20 cellular contexts compared by ENCODE assay signal in genomic region chr2:23703037-23703582, GRCh38.
"Had no signal": no experiment of that assay in that cellular context is flagged by ENCODE, and none has a peak within 500 bp of the region (broad histone marks: within the 10 kb centered on the region; RNA-seq: fewer than 3 reads in every experiment).

No MANE protein-coding gene starts in this region.

- ATAC-seq: activated CD4-positive, alpha-beta T cell treated with anti-CD3 and anti-CD28 coated beads for 36 hours; naive thymus-derived CD8-positive, alpha-beta T cell had no signal

- H3K27ac Mint-ChIP-seq: activated CD4-positive, alpha-beta T cell treated with anti-CD3 and anti-CD28 coated beads for 36 hours; naive thymus-derived CD8-positive, alpha-beta T cell; stimulated activated naive CD8-positive, alpha-beta T cell treated with anti-CD3 and anti-CD28 coated beads, Interleukin-15, Interleukin-2, amounts not matched to agents 100 ng/mL and 50 ng/mL, for 24 hours; WTC11 had no signal

- H3K4me3 Mint-ChIP-seq: activated CD4-positive, alpha-beta T cell treated with anti-CD3 and anti-CD28 coated beads for 36 hours; naive thymus-derived CD8-positive, alpha-beta T cell; stimulated activated naive CD8-positive, alpha-beta T cell treated with anti-CD3 and anti-CD28 coated beads, Interleukin-15, Interleukin-2, amounts not matched to agents 100 ng/mL and 50 ng/mL, for 24 hours; WTC11 had no signal

- FAIRE-seq: frontal cortex, TTC549 had no signal

- H3K4me3 ChIP-seq: colonic mucosa, prostate gland, skin epidermis, tibial nerve, uterus had no signal

- H3K4me1 ChIP-seq: colonic mucosa, prostate gland, uterus had no signal

- H3K27ac ChIP-seq: brain microvascular endothelial cell, colonic mucosa, prostate gland, skin epidermis, tibial nerve, uterus had no signal

- DNase-seq: activated CD4-positive, alpha-beta T cell treated with anti-CD3 and anti-CD28 coated beads for 36 hours; activated CD4-positive, alpha-beta T cell treated with anti-CD3 and anti-CD28 coated beads, Interleukin-2, amount 50 U/mL, for 48 hours; activated effector memory CD4-positive, alpha-beta T cell treated with anti-CD3 and anti-CD28 coated beads, Interleukin-2, amount 50 U/mL, for 16 hours; activated naive CD4-positive, alpha-beta T cell treated with anti-CD3 and anti-CD28 coated beads, Interleukin-2, amount 50 U/mL, for 16 hours; activated T-cell treated with anti-CD3 and anti-CD28 coated beads, Interleukin-2, amount 50 U/mL, for 48 hours; brain microvascular endothelial cell; central memory CD4-positive, alpha-beta T cell; colonic mucosa; mesenchymal stem cell; occipital lobe; SW 1271 had no signal

- H3K4me1 Mint-ChIP-seq: activated CD4-positive, alpha-beta T cell treated with anti-CD3 and anti-CD28 coated beads for 36 hours had no signal

- H3K9me3 ChIP-seq: colonic mucosa, prostate gland, uterus had no signal

- H3K9me3 Mint-ChIP-seq: naive thymus-derived CD8-positive, alpha-beta T cell; stimulated activated naive CD8-positive, alpha-beta T cell treated with anti-CD3 and anti-CD28 coated beads, Interleukin-15, Interleukin-2, amounts not matched to agents 100 ng/mL and 50 ng/mL, for 24 hours had no signal

- H3K36me3 ChIP-seq: brain microvascular endothelial cell, colonic mucosa, prostate gland, uterus had no signal

- H3K27me3 Mint-ChIP-seq: activated CD4-positive, alpha-beta T cell treated with anti-CD3 and anti-CD28 coated beads for 36 hours; naive thymus-derived CD8-positive, alpha-beta T cell; stimulated activated naive CD8-positive, alpha-beta T cell treated with anti-CD3 and anti-CD28 coated beads, Interleukin-15, Interleukin-2, amounts not matched to agents 100 ng/mL and 50 ng/mL, for 24 hours had no signal

- H3K27me3 ChIP-seq: brain microvascular endothelial cell, colonic mucosa, tibial nerve, uterus had no signal
